Comparison of ENCODE assay signal across 8 cellular contexts in the genomic region with DNA sequence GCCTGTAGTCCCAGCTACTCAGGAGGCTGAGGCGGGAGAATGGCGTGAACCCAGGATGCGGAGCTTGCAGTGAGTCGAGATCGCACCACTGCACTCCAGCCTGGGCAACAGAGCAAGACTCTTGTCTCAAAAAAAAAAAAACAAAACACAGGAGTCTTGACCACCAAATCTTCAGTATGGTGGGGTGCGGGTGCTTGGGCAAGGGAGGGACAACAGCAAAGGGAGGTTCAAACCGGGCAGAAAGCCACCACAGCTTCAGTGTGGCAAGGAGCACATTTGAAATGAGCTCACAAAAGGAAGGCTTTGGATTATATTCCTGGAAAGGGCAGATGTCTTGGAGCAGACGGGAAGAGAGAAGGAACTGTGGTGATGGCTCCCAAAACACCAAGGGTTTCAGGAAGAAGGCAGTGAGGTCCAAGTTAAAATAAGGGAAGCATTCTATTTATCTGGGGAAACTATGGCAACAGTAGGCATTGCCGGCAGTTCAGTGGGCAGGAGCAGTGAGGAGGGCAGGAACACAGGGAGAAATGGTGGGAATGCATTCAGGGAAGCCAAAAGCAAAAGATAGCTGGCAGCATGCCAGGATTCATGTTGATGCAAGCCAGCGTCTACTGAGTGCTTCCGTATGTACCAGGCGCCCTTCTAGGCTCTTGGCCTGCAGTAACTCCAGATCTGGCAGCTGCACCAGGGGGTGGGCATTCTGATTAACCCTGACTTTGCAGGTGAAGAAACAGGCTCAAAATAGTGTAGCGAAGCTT. TPM values are rescaled to one million over a fixed set of nuclear protein-coding genes. Genes with fewer than 3 reads are reported as not detected.
DNase-seq lines count a peak whose midpoint lies in the region; ATAC-seq and TF ChIP-seq lines count a peak whose summit lies in the region.

No MANE protein-coding gene starts in this region.

- intact Hi-C loops in CD4-positive, alpha-beta T cell (cut with DNase I, micrococcal nuclease) = no loop called here
- intact Hi-C loops in adrenal gland (cut with DNase I) (no loop called here), Right ventricle myocardium superior (cut with DNase I) (no loop called here)

- no peak for DNase-seq in CD4-positive, alpha-beta T cell
- peak; percentile 13 for DNase-seq in NCI-H1417 treated with DMSO at 0.1 percent for 48 hours (lab: John Stamatoyannopoulos, UW)
- peak in 6 of 7 donors; percentile 53 to 87 (median 70) for DNase-seq in adrenal gland
- peak; percentile 74 for DNase-seq in Right ventricle myocardium superior
- DNase-seq in GM13976 (ENCODE audit: low spot score) = no peak
- no peak for DNase-seq in ecto neural progenitor cell (ENCODE audit: low spot score)

- no peaks in the 10 kb centered on the region for H3K27me3 Mint-ChIP-seq in CD4-positive, alpha-beta T cell

- H3K36me3 ChIP-seq in adrenal gland (replicated peaks in 1 of 2) (peaks cover 0 to 8% of the 10 kb centered on the region in 2 donors), rectal smooth muscle tissue (ENCODE audit: control insufficient read depth, insufficient read depth, low read length) (no peaks in the 10 kb centered on the region)

- peaks cover 27% of the 10 kb centered on the region for H3K4me1 Mint-ChIP-seq in CD4-positive, alpha-beta T cell (ENCODE audit: low read depth)

- no peak overlapping the region for H3K4me3 Mint-ChIP-seq in CD4-positive, alpha-beta T cell

- H3K27ac Mint-ChIP-seq in CD4-positive, alpha-beta T cell = peak overlapping the region; percentile 47

- no peaks in the 10 kb centered on the region for H3K9me3 Mint-ChIP-seq in CD4-positive, alpha-beta T cell

- no peak for ATAC-seq in CD4-positive, alpha-beta T cell (ENCODE audit: poor library complexity)
- ATAC-seq in Right ventricle myocardium superior (ENCODE audit: poor library complexity) (peak; percentile 59), GM21360 (IDR thresholded peaks at IDR 0.05; ENCODE audit: unreplicated experiment) (no peak)

- H3K27me3 ChIP-seq in CD4-positive, alpha-beta T cell (ENCODE audit: control insufficient read depth, insufficient read depth, low read length) = no peaks in the 10 kb centered on the region
- H3K27me3 ChIP-seq in adrenal gland (no peaks in the 10 kb centered on the region), rectal smooth muscle tissue (ENCODE audit: control insufficient read depth, insufficient read depth, low read length) (no peaks in the 10 kb centered on the region)

- in situ Hi-C loops in GM13976 (cut with MboI; ENCODE audit: low sequenced_read_pairs, unreplicated experiment) = loop anchor here (5.0 kb wide), 1 partner anchor 109 kb away; no protein-coding TSS in a partner anchor

- no peak overlapping the region for H3K9ac ChIP-seq in rectal smooth muscle tissue (ENCODE audit: low read length)

- no peak for TF ChIP-seq POLR2A in adrenal gland (IDR thresholded peaks at IDR 0.05)

- no peak for TF ChIP-seq CTCF in CD4-positive, alpha-beta T cell (IDR thresholded peaks at IDR 0.05)
- TF ChIP-seq CTCF in adrenal gland (IDR thresholded peaks at IDR 0.05) (no peak), GM13976 (IDR thresholded peaks at IDR 0.05; ENCODE audit: borderline replicate concordance, control extremely low read depth, extremely low read depth, insufficient read depth, missing control alignments) (no peak)

- H3K36me3 Mint-ChIP-seq in CD4-positive, alpha-beta T cell (ENCODE audit: low read depth) = peaks cover 38% of the 10 kb centered on the region

- WGBS in adrenal gland, 4 donors = 63 to 88% (median 67%) methylated on average over 10 to 13 of the region's 13 CpGs

- H3K4me1 ChIP-seq in adrenal gland (replicated peaks in 1 of 2) (peaks cover 33 to 73% of the 10 kb centered on the region in 2 donors), rectal smooth muscle tissue (ENCODE audit: control insufficient read depth, insufficient read depth, low read length) (peaks cover 24% of the 10 kb centered on the region)

- H3K9me3 ChIP-seq in CD4-positive, alpha-beta T cell (ENCODE audit: control insufficient read depth, low read length) = no peaks in the 10 kb centered on the region
- H3K9me3 ChIP-seq in adrenal gland (replicated peaks in 1 of 3) = no peaks in the 10 kb centered on the region

- H3K4me3 ChIP-seq in adrenal gland (no peak overlapping the region), rectal smooth muscle tissue (ENCODE audit: low read length) (peak overlapping the region; percentile 2)

- no peak overlapping the region for H3K27ac ChIP-seq in CD4-positive, alpha-beta T cell (ENCODE audit: low read depth, low read length)
- peak overlapping the region in 2 of 5 donors; percentile 43 to 90 for H3K27ac ChIP-seq in adrenal gland
- H3K27ac ChIP-seq in rectal smooth muscle tissue (ENCODE audit: low read depth, low read length) = peak overlapping the region; percentile 60

- CTCF ChIA-PET in CD4-positive, alpha-beta T cell (lab: Charles Lee) = interaction anchor here (1.5 kb wide), 1 partner anchor 11 kb away, joined by 5 read pairs; no protein-coding TSS in a partner anchor

- POLR2A ChIA-PET in CD4-positive, alpha-beta T cell (lab: Charles Lee) = no interaction called here

RNA-seq across cellular contexts. Expression of gene SRSF5, which starts 51.0 kb away (rescaled TPM):
- 1,000 to 10,000 TPM; 1,437 to 1,479 TPM for total RNA-seq in CD4-positive, alpha-beta T cell
- total RNA-seq in adrenal gland (100 to 1,000 TPM; 144 to 387 (median 254) TPM), Right ventricle myocardium superior (134 TPM)
- polyA plus RNA-seq in adrenal gland = 100 to 1,000 TPM; 296 to 912 (median 745) TPM

Comparison
In these comparisons a context has a peak if more than half of its experiments do, and no peak if none do; other contexts are left out.
1. DNase-seq: peak in NCI-H1417 treated with DMSO at 0.1 percent for 48 hours (single experiment), adrenal gland (6 of 7) and Right ventricle myocardium superior (single experiment); none in CD4-positive, alpha-beta T cell (0 of 10), GM13976 (single experiment) and ecto neural progenitor cell (single experiment).